In genomic region chr5:10775646-10776045, GRCh38 we compare ENCODE assay signal across 1 cellular context.
TF ChIP-seq lines count a peak whose summit lies in the region.

No MANE protein-coding gene starts in this region.

TF ChIP-seq in endothelial cell of umbilical vein, 7 proteins besides CTCF, POLR2A, EP300 and RAD21 (continued from another document):
- TF ChIP-seq MYC (IDR thresholded peaks at IDR 0.05; ENCODE audit: low read depth, low read length) = no peak
- TF ChIP-seq EZH2 (IDR thresholded peaks at IDR 0.05; ENCODE audit: borderline replicate concordance, low read depth, low read length, severe bottlenecking) = no peak
- no peak for TF ChIP-seq JUN (IDR thresholded peaks at IDR 0.05; ENCODE audit: borderline replicate concordance, insufficient read depth, insufficient read length, low read depth)
